Comparison of ENCODE assay signal across 11 cellular contexts in the genomic region with DNA sequence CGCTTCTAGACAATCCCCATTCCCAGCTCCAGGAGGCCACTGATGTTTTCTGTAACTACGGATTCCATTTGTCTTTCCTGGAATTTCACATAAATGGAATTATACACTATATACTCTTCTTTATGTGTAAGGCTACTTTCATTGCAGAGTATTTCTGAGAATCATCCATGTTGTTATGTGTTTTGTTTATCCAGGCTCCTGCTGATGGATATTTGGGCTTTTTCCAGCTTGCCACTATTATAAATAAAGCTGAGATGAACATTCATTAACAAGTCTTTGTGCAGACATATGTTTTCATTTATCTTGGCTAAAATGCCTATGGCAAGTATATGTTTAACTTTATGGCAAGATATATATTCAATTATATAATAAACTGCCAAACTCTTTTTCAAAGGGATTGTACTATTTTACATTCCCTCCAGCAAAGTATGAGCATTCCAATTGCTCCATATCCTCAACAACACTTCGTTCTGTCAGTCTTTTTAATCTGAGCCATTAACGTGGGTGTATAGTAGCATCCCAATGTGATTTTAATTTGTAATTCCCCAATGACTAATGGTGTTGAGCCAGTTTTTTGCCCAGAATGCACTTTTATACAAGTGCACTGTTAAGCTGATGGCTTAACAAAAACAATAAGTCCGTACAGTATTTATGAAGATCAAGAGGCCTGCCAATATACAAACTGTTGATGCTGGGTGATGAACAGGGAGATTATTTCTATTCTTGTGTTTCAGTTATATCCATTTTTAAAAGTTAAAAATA.
"Had no signal": no experiment of that assay in that cellular context is flagged by ENCODE, and none has a peak within 500 bp of the region (broad histone marks: within the 10 kb centered on the region; RNA-seq: fewer than 3 reads in every experiment).

No MANE protein-coding gene starts in this region.

- H3K27me3 ChIP-seq: ascending aorta, cardiac muscle cell, sigmoid colon, suprapubic skin, upper lobe of right lung had no signal

- DNase-seq: activated CD4-positive, alpha-beta memory T cell treated with anti-CD3 and anti-CD28 coated beads for 36 hours; activated CD4-positive, CD25-positive, alpha-beta regulatory T cell treated with anti-CD3 and anti-CD28 coated beads, Interleukin-2, amount 50 U/mL, for 72 hours; activated naive CD8-positive, alpha-beta T cell treated with anti-CD3 and anti-CD28 coated beads, Interleukin-2, amount 50 U/mL, for 24 hours; nephron progenitor cell; sigmoid colon; stimulated activated CD4-positive, alpha-beta T cell treated with anti-CD3 and anti-CD28 coated beads, Interleukin-2, amount 100 ng/mL, for 48 hours; stimulated activated naive CD4-positive, alpha-beta T cell treated with Interleukin-2 at 50 U/mL for 16 hours; upper lobe of right lung had no signal

- H3K9me3 ChIP-seq: ascending aorta, sigmoid colon, suprapubic skin, upper lobe of right lung had no signal

- H3K36me3 ChIP-seq: ascending aorta, cardiac muscle cell, sigmoid colon, suprapubic skin, upper lobe of right lung had no signal

- H3K4me3 ChIP-seq: ascending aorta, cardiac muscle cell, sigmoid colon, suprapubic skin, upper lobe of right lung had no signal

- ATAC-seq: activated naive CD8-positive, alpha-beta T cell treated with anti-CD3 and anti-CD28 coated beads, Interleukin-2, amount 50 U/mL, for 24 hours; upper lobe of right lung had no signal

- H3K27ac ChIP-seq: ascending aorta, cardiac muscle cell, sigmoid colon, suprapubic skin, upper lobe of right lung had no signal
